ENCODE assay signal across 8 cellular contexts in the genomic region with DNA sequence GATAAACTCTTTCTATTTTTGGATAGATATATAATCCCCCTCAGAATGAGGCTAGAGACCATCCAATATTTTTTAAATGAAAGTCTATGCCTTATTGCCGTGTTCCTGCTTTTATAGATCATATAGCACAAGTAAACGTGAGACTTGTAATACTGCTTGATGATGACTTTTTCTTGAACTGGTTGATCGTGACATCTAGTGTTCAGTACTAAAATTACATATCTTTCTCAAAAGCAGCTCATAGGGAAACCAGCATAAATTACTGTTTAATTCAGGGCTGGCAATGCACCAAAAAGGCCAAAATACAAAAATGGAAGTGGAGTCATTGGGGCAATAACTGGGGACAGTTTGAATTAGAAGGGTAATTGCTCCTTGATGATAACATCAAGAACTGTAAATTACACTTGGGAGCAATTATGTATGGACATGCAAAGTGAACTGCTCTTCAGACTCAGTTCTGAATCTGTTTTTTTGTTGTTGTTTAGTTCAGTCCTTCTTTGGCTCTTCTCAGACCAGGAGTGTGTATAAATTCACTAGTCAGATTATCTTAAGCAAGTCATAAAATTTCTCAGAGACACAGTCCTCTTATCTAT.
A peak's percentile ranks its signal among the peaks of the same experiment; 100 is the strongest.
DNase-seq lines count a peak whose midpoint lies in the region; TF ChIP-seq lines count a peak whose summit lies in the region.

No MANE protein-coding gene starts in this region.

- no peak overlapping the region for H3K4me3 ChIP-seq in hepatocyte
- no peak overlapping the region for H3K4me3 ChIP-seq in tibial nerve

- WGBS in hepatocyte (ENCODE audit: low lambda C conversion rate, missing lambda C conversion rate) = 7% methylated on average over 3 of the region's 3 CpGs
- 1% methylated on average over 3 of the region's 3 CpGs for WGBS in tibial nerve, 2 donors

- no peak overlapping the region for H3K27ac ChIP-seq in VCaP
- H3K27ac ChIP-seq in hepatocyte = no peak overlapping the region
- H3K27ac ChIP-seq in tibial nerve = no peak overlapping the region

- no peak for TF ChIP-seq EP300 in tibial nerve (IDR thresholded peaks at IDR 0.05)

- H2AFZ ChIP-seq in hepatocyte = no peak overlapping the region

- no peaks in the 10 kb centered on the region for H3K9me2 ChIP-seq in hepatocyte (replicated peaks; ENCODE audit: insufficient read depth)

- peak; percentile 80 for TF ChIP-seq CTCF in VCaP (conservative IDR thresholded peaks at IDR 0.05)
- TF ChIP-seq CTCF in hepatocyte (IDR thresholded peaks at IDR 0.05; ENCODE audit: poor library complexity) = peak; percentile 66
- peak; percentile 35 to 78 (median 47) for TF ChIP-seq CTCF in tibial nerve (IDR thresholded peaks at IDR 0.05)

- no peaks in the 10 kb centered on the region for H3K79me2 ChIP-seq in hepatocyte

- no peak overlapping the region for H3K4me2 ChIP-seq in hepatocyte

- H3K36me3 ChIP-seq in hepatocyte (replicated peaks; ENCODE audit: insufficient read depth, low read depth) (no peaks in the 10 kb centered on the region), tibial nerve (no peaks in the 10 kb centered on the region)

- TF ChIP-seq POLR2A in tibial nerve (IDR thresholded peaks at IDR 0.05) = no peak

- DNase-seq in DMS79 treated with DMSO at 0.1 percent for 48 hours (lab: John Stamatoyannopoulos, UW) = peak; percentile 24
- no peak for DNase-seq in DMS79 (lab: John Stamatoyannopoulos, UW)
- DNase-seq in NCI-H1694 treated with DMSO at 0.1 percent for 48 hours (lab: John Stamatoyannopoulos, UW) = peak; percentile 60
- DNase-seq in hepatocyte (ENCODE audit: low spot score) = peak; percentile 38
- DNase-seq in tibial nerve (ENCODE audit: low spot score in 2 of 2) = no peak
- no peak for DNase-seq in stimulated activated CD4-positive, alpha-beta T cell treated with anti-CD3 and anti-CD28 coated beads, Interleukin-2, amount 100 ng/mL, for 48 hours
- DNase-seq in activated naive CD4-positive, alpha-beta T cell treated with anti-CD3 and anti-CD28 coated beads, Interleukin-2, amount 50 U/mL, for 16 hours = no peak

- no peaks in the 10 kb centered on the region for H4K20me1 ChIP-seq in hepatocyte (ENCODE audit: insufficient read depth, poor library complexity, severe bottlenecking)

- peaks cover 3% of the 10 kb centered on the region for H3K4me1 ChIP-seq in hepatocyte (ENCODE audit: insufficient read depth)
- H3K4me1 ChIP-seq in tibial nerve = peaks cover 0 to 8% (median 4%) of the 10 kb centered on the region in 4 donors

- H3K27me3 ChIP-seq in hepatocyte = no peaks in the 10 kb centered on the region
- no peaks in the 10 kb centered on the region for H3K27me3 ChIP-seq in tibial nerve

- H3K9me3 ChIP-seq in hepatocyte (ENCODE audit: low read depth) (no peaks in the 10 kb centered on the region), tibial nerve (no peaks in the 10 kb centered on the region)

Comparison
In these comparisons a context has a peak if more than half of its experiments do, and no peak if none do; other contexts are left out.
1. DNase-seq: peak in DMS79 treated with DMSO at 0.1 percent for 48 hours (single experiment), NCI-H1694 treated with DMSO at 0.1 percent for 48 hours (single experiment) and hepatocyte (single experiment); none in DMS79 (single experiment), tibial nerve (0 of 2), stimulated activated CD4-positive, alpha-beta T cell treated with anti-CD3 and anti-CD28 coated beads, Interleukin-2, amount 100 ng/mL, for 48 hours (0 of 2) and activated naive CD4-positive, alpha-beta T cell treated with anti-CD3 and anti-CD28 coated beads, Interleukin-2, amount 50 U/mL, for 16 hours (single experiment).
2. Peak in every context shown above with its lines, with median percentiles within 50 percentile points of each other: CTCF ChIP-seq.